ENCODE assay signal across 14 cellular contexts in genomic region chr13:106182404-106182803, GRCh38.
DNase-seq lines count a peak whose midpoint lies in the region; FAIRE-seq and TF ChIP-seq lines count a peak whose summit lies in the region.
"Had no signal": no experiment of that assay in that cellular context is flagged by ENCODE, and none has a peak within 500 bp of the region (broad histone marks: within the 10 kb centered on the region; RNA-seq: fewer than 3 reads in every experiment).

No MANE protein-coding gene starts in this region.

- no peaks in the 10 kb centered on the region for H3K36me3 ChIP-seq in kidney (ENCODE audit: control insufficient read depth in 1 of 2, insufficient read depth in 2 of 2, low read length in 2 of 2)
- H3K36me3 ChIP-seq in ovary = no peaks in the 10 kb centered on the region
- H3K36me3 ChIP-seq: neutrophil, vagina had no signal

- no peaks in the 10 kb centered on the region for H3K4me1 ChIP-seq in kidney (ENCODE audit: control insufficient read depth in 1 of 2, insufficient read depth in 1 of 2, low read depth in 1 of 2, low read length in 2 of 2)
- H3K4me1 ChIP-seq in ovary (ENCODE audit: insufficient read depth) = no peaks in the 10 kb centered on the region
- H3K4me1 ChIP-seq: vagina had no signal

- H3K9me3 ChIP-seq in kidney (ENCODE audit: control insufficient read depth in 1 of 2, low read length in 2 of 2) (no peaks in the 10 kb centered on the region), ovary (no peaks in the 10 kb centered on the region)
- H3K9me3 ChIP-seq: neutrophil, vagina had no signal

- TF ChIP-seq EP300 in ovary (IDR thresholded peaks at IDR 0.05) = no peak

- no peak for TF ChIP-seq POLR2A in ovary (IDR thresholded peaks at IDR 0.05)

- TF ChIP-seq CTCF in kidney (IDR thresholded peaks at IDR 0.05; ENCODE audit: borderline replicate concordance, extremely low read depth, insufficient read depth) = no peak
- TF ChIP-seq CTCF in ovary (IDR thresholded peaks at IDR 0.05) = no peak

- DNase-seq in ACHN (peak; percentile 43), HS-27A (ENCODE audit: low read depth) (peak; percentile 40), SK-MEL-5 (ENCODE audit: low read depth, low spot score) (peak; percentile 30), fibroblast of the conjunctiva (ENCODE audit: low read depth) (peak; percentile 18), frontal cortex (ENCODE audit: low spot score in 2 of 2) (no peak), cerebellar nuclear complex (lab: John Stamatoyannopoulos, UW) (no peak), kidney (no peak), ovary (no peak)
- DNase-seq: activated CD4-positive, alpha-beta T cell treated with anti-CD3 and anti-CD28 coated beads for 36 hours; activated naive CD8-positive, alpha-beta T cell treated with anti-CD3 and anti-CD28 coated beads, Interleukin-2, amount 50 U/mL, for 24 hours; C1 segment of cervical spinal cord; hypothalamus had no signal

- no peaks in the 10 kb centered on the region for H3K27me3 ChIP-seq in ovary
- H3K27me3 ChIP-seq: neutrophil, vagina had no signal

- WGBS in ovary, 3 donors = 64 to 72% (median 72%) methylated on average over 6 of the region's 6 CpGs

- FAIRE-seq in frontal cortex (lab: Jason Lieb, UNC) (no peak), kidney (lab: Jason Lieb, UNC) (no peak)

- intact Hi-C loops in kidney (cut with DNase I) = no loop called here
- intact Hi-C loops in ovary (cut with DNase I) = no loop called here

- H3K9ac ChIP-seq in kidney (ENCODE audit: low read length in 2 of 2) = no peak overlapping the region

- in situ Hi-C loops in ACHN (cut with HindIII; ENCODE audit: low pct_ligation_motif_present, low pct_unique_long_range_greater_than_20kb, low sequenced_read_pairs) = no loop called here
- in situ Hi-C loops in SK-MEL-5 (cut with HindIII; ENCODE audit: low pct_unique_long_range_greater_than_20kb, low sequenced_read_pairs) = no loop called here

- H3K27ac ChIP-seq in kidney (ENCODE audit: low read depth in 2 of 2, low read length in 2 of 2) (no peak overlapping the region), ovary (no peak overlapping the region)
- H3K27ac ChIP-seq: neutrophil, vagina had no signal

- H3K4me3 ChIP-seq in kidney (ENCODE audit: low read length in 2 of 2) (no peak overlapping the region), ovary (no peak overlapping the region)
- H3K4me3 ChIP-seq: vagina had no signal

Comparison
In these comparisons a context has a peak if more than half of its experiments do, and no peak if none do; other contexts are left out.
1. DNase-seq: peak in ACHN (single experiment), HS-27A (single experiment), SK-MEL-5 (single experiment) and fibroblast of the conjunctiva (single experiment); none in frontal cortex (0 of 2), cerebellar nuclear complex (0 of 2), kidney (single experiment) and ovary (0 of 5).